In the genomic region with DNA sequence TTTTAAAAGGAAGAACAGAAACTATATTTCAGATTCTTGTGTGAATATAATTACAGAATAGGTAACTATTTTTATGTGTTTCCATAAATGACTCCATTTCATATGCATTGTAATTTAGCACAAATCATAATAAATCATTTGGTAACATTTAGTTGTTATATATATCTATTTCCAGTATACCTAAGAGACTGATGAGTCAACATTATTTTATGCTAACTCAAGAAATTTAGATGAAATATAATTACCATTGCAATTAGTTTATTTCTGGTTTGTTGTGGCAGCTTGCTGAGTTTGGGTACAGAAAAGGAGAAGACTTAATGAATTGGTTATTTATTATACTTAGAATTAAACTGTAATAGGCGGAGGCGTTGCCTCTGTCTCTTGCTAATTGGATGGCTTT, we compare ENCODE assay signal across 9 cellular contexts.
"Had no signal": no experiment of that assay in that cellular context is flagged by ENCODE, and none has a peak within 500 bp of the region (broad histone marks: within the 10 kb centered on the region; RNA-seq: fewer than 3 reads in every experiment).

No MANE protein-coding gene starts in this region.

- H2AFZ ChIP-seq: GM23338 had no signal

- H3K4me2 ChIP-seq: GM23338, KMS-11 had no signal

- ATAC-seq: GM23338 had no signal

- H3K9ac ChIP-seq: KMS-11 had no signal

- FAIRE-seq: H1, H54, HTR-8/SVneo had no signal

- H3K4me3 ChIP-seq: GM23338 had no signal

- H3K27ac Mint-ChIP-seq: GM23338, H9 had no signal

- DNase-seq: H9, HCEC 1CT, Karpas-422, KBM-7 had no signal

- H3K27ac ChIP-seq: KMS-11 had no signal

- H3K4me3 Mint-ChIP-seq: GM23338, H9 had no signal

- H3K9me3 Mint-ChIP-seq: GM23338 had no signal
